In genomic region chr14:21103710-21104447, GRCh38 we compare ENCODE assay signal across 8 cellular contexts. TPM values are rescaled to one million over a fixed set of nuclear protein-coding genes. Genes with fewer than 3 reads are reported as not detected.
DNase-seq lines count a peak whose midpoint lies in the region; ATAC-seq, FAIRE-seq and TF ChIP-seq lines count a peak whose summit lies in the region.

No MANE protein-coding gene starts in this region.

- peak overlapping the region; percentile 98 to 99 for H3K27ac ChIP-seq in kidney (ENCODE audit: low read depth in 2 of 2, low read length in 2 of 2)

- no peaks in the 10 kb centered on the region for H3K9me3 ChIP-seq in kidney (ENCODE audit: control insufficient read depth in 1 of 2, low read length in 2 of 2)

- intact Hi-C loops in kidney (cut with DNase I), result no loop called here

- H3K36me3 ChIP-seq in kidney (ENCODE audit: control insufficient read depth in 1 of 2, insufficient read depth in 2 of 2, low read length in 2 of 2), result no peaks in the 10 kb centered on the region

- peaks cover 30 to 39% of the 10 kb centered on the region in 2 donors for H3K4me1 ChIP-seq in kidney (ENCODE audit: control insufficient read depth in 1 of 2, insufficient read depth in 1 of 2, low read depth in 1 of 2, low read length in 2 of 2)

- peak; percentile 84 for TF ChIP-seq CTCF in kidney (IDR thresholded peaks at IDR 0.05; ENCODE audit: borderline replicate concordance, extremely low read depth, insufficient read depth)

- peak; percentile 98 for DNase-seq in Ammon's horn (ENCODE audit: low spot score)
- peak; percentile 96 to 98 for DNase-seq in NCI-H446 (lab: John Stamatoyannopoulos, UW)
- peak; percentile 92 for DNase-seq in activated CD4-positive, CD25-positive, alpha-beta regulatory T cell treated with anti-CD3 and anti-CD28 coated beads, Interleukin-2, amount 50 U/mL, for 72 hours
- DNase-seq in cerebellar nuclear complex (lab: John Stamatoyannopoulos, UW), result peak; percentile 74 to 75
- DNase-seq in kidney, result peak; percentile 98
- peak; percentile 85 to 86 for DNase-seq in stimulated activated CD4-positive, alpha-beta T cell treated with anti-CD3 and anti-CD28 coated beads, Interleukin-15, amount 100 ng/mL, for 1 hour (ENCODE audit: low read depth in 1 of 2, low spot score in 1 of 2)

- peak overlapping the region; percentile 89 to 95 for H3K9ac ChIP-seq in kidney (ENCODE audit: low read length in 2 of 2)

- no peak for FAIRE-seq in kidney (lab: Jason Lieb, UNC)

- peak overlapping the region; percentile 81 to 87 for H3K4me3 ChIP-seq in kidney (ENCODE audit: low read length in 2 of 2)

- peak; percentile 85 for ATAC-seq in GM19043 (IDR thresholded peaks at IDR 0.05; ENCODE audit: low read depth, unreplicated experiment)
- peak; percentile 94 for ATAC-seq in HG03354 (IDR thresholded peaks at IDR 0.05; ENCODE audit: poor library complexity, severe bottlenecking, unreplicated experiment)

RNA-seq across cellular contexts. Expression of gene TMEM253, which starts 3.0 kb away (rescaled TPM):
- total RNA-seq in kidney, result 0.41 TPM
- polyA plus RNA-seq in kidney (ENCODE audit: insufficient read depth, low read depth, low replicate concordance), result 0.43 TPM

RNA-seq across cellular contexts. Expression of gene ZNF219, which starts 5.4 kb away (rescaled TPM):
- total RNA-seq in kidney, result 24.6 TPM
- polyA plus RNA-seq in kidney (ENCODE audit: insufficient read depth, low read depth, low replicate concordance), result 12.6 TPM

RNA-seq across cellular contexts. Expression of gene ARHGEF40, which starts 33.8 kb away (rescaled TPM):
- 25.6 TPM for total RNA-seq in kidney
- 15.9 TPM for polyA plus RNA-seq in kidney (ENCODE audit: insufficient read depth, low read depth, low replicate concordance)

RNA-seq across cellular contexts. Expression of gene RNASE8, which starts 46.3 kb away (rescaled TPM):
- total RNA-seq in kidney, result not detected
- polyA plus RNA-seq in kidney (ENCODE audit: insufficient read depth, low read depth, low replicate concordance), result not detected

RNA-seq across cellular contexts. Expression of gene OR5AU1, which starts 52.0 kb away (rescaled TPM):
- total RNA-seq in kidney, result not detected
- not detected for polyA plus RNA-seq in kidney (ENCODE audit: insufficient read depth, low read depth, low replicate concordance)

Comparison
In these comparisons a context has a peak if more than half of its experiments do, and no peak if none do; other contexts are left out.
1. Peak in every context shown above with its lines: DNase-seq, ATAC-seq, H3K4me3 ChIP-seq and H3K27ac ChIP-seq.